15 cellular contexts compared by ENCODE assay signal in genomic region chr1:22350171-22350961, GRCh38.
DNase-seq lines count a peak whose midpoint lies in the region; ATAC-seq lines count a peak whose summit lies in the region.
"Had no signal": no experiment of that assay in that cellular context is flagged by ENCODE, and none has a peak within 500 bp of the region (broad histone marks: within the 10 kb centered on the region; RNA-seq: fewer than 3 reads in every experiment).

No MANE protein-coding gene starts in this region.

- no peak overlapping the region for H4K8ac ChIP-seq in neuronal stem cell (ENCODE audit: low read depth, low read length)

- H2BK15ac ChIP-seq in neuronal stem cell (ENCODE audit: low read length) = no peak overlapping the region

- no peaks in the 10 kb centered on the region; the same call in 1 of the 2 replicates for H3K9me3 ChIP-seq in ES-I3 (ENCODE audit: control insufficient read depth, insufficient read depth, low read length)
- H3K9me3 ChIP-seq in HUES6 (ENCODE audit: control insufficient read depth, insufficient read depth, low read depth, low read length) = no peaks in the 10 kb centered on the region
- H3K9me3 ChIP-seq in neuronal stem cell (replicated peaks in 1 of 2; ENCODE audit: control insufficient read depth in 2 of 2, insufficient read depth in 1 of 2, low read depth in 1 of 2, low read length in 2 of 2) = peaks cover 0 to 1% of the 10 kb centered on the region in 2 donors

- intact Hi-C loops in head of caudate nucleus (cut with DNase I) = no loop called here

- no CpG with 5 or more reads among the region's 23 CpGs for WGBS in neuronal stem cell (ENCODE audit: extremely low coverage in 2 of 2, insufficient read length in 2 of 2, insufficient replicate concordance in 1 of 2), 2 donors

- H3K14ac ChIP-seq in neuronal stem cell (ENCODE audit: low read length) = no peak overlapping the region

- H3K4me3 ChIP-seq in HUES6 (ENCODE audit: low read depth, low read length) (peak overlapping the region; percentile 28), neuronal stem cell (ENCODE audit: low read length in 2 of 2) (no peak overlapping the region)

- H2BK120ac ChIP-seq in neuronal stem cell (ENCODE audit: low read depth, low read length) = no peak overlapping the region

- H3K23ac ChIP-seq in neuronal stem cell (ENCODE audit: low read depth, low read length, poor library complexity) = no peak overlapping the region

- H2AK5ac ChIP-seq in neuronal stem cell (ENCODE audit: low read depth, low read length) = no peak overlapping the region

- peak overlapping the region; percentile 17 for H3K18ac ChIP-seq in neuronal stem cell (ENCODE audit: low read length)

- no peak overlapping the region for H2BK5ac ChIP-seq in neuronal stem cell (ENCODE audit: low read length)

- H2AFZ ChIP-seq in neuronal stem cell (ENCODE audit: low read length) = peak overlapping the region; percentile 59

- H3K27ac ChIP-seq in HUES6 (ENCODE audit: low read depth, low read length) (no peak overlapping the region), neuronal stem cell (replicated peaks; ENCODE audit: low read length) (no peak overlapping the region)

- no peaks in the 10 kb centered on the region for H3K36me3 ChIP-seq in ES-I3 (ENCODE audit: insufficient read depth, low read length)
- no peaks in the 10 kb centered on the region for H3K36me3 ChIP-seq in HUES6 (ENCODE audit: control insufficient read depth, insufficient read depth, low read length)
- H3K36me3 ChIP-seq in neuronal stem cell (replicated peaks in 1 of 2; ENCODE audit: control insufficient read depth in 2 of 2, insufficient read depth in 2 of 2, low read length in 2 of 2) = no peaks in the 10 kb centered on the region

- H3K9ac ChIP-seq in ES-I3 (ENCODE audit: low read depth, low read length) (peak overlapping the region; percentile 37), HUES6 (ENCODE audit: low read length) (peak overlapping the region; percentile 54), neuronal stem cell (ENCODE audit: low read depth, low read length, poor library complexity) (no peak overlapping the region)

- H3K4ac ChIP-seq in neuronal stem cell (ENCODE audit: low read length) = no peak overlapping the region

- peaks cover 2% of the 10 kb centered on the region; the same call in 1 of the 2 replicates for H3K27me3 ChIP-seq in HUES6 (ENCODE audit: control insufficient read depth, insufficient read depth, low read length)
- H3K27me3 ChIP-seq in neuronal stem cell (ENCODE audit: control insufficient read depth in 3 of 3, insufficient read depth in 3 of 3, low read depth in 1 of 3, low read length in 3 of 3) = peaks cover 0 to 33% (median 16%) of the 10 kb centered on the region in 3 experiments

- peaks cover 13% of the 10 kb centered on the region for H3K4me1 ChIP-seq in ES-I3 (ENCODE audit: insufficient read depth, low read length)
- H3K4me1 ChIP-seq in HUES6 (ENCODE audit: control insufficient read depth, insufficient read depth, low read length) = peaks cover 22% of the 10 kb centered on the region
- H3K4me1 ChIP-seq in neuronal stem cell (ENCODE audit: control insufficient read depth in 2 of 2, insufficient read depth in 1 of 2, low read depth in 1 of 2, low read length in 2 of 2) = peaks cover 11 to 12% of the 10 kb centered on the region in 2 donors

- in situ Hi-C loops in G401 (cut with HindIII; ENCODE audit: low sequenced_read_pairs) = no loop called here

- H3K79me1 ChIP-seq in neuronal stem cell (ENCODE audit: low read depth, low read length) = no peaks in the 10 kb centered on the region

- H2BK12ac ChIP-seq in neuronal stem cell (ENCODE audit: low read length) = no peak overlapping the region

- no peak for ATAC-seq in GM21529 (IDR thresholded peaks at IDR 0.05; ENCODE audit: unreplicated experiment)
- ATAC-seq: activated CD4-positive, CD25-positive, alpha-beta regulatory T cell treated with anti-CD3 and anti-CD28 coated beads, Interleukin-2, amount 50 U/mL, for 24 hours had no signal

- H4K91ac ChIP-seq in neuronal stem cell (ENCODE audit: low read depth, low read length, poor library complexity) = no peak overlapping the region

- peak overlapping the region; percentile 42 for H3K4me2 ChIP-seq in neuronal stem cell (ENCODE audit: insufficient read depth, low read length, poor library complexity, severe bottlenecking)

- DNase-seq in head of caudate nucleus (peak in 34 of 42 donors; percentile 10 to 78 (median 41)), neuronal stem cell (ENCODE audit: low spot score) (no peak), G401 (ENCODE audit: low spot score) (no peak)
- DNase-seq in activated CD4-positive, alpha-beta T cell treated with anti-CD3 and anti-CD28 coated beads for 48 hours = no peak
- DNase-seq: activated gamma-delta T cell; amniotic stem cell; NCI-H226; occipital lobe; Right ventricle myocardium superior; stimulated activated CD4-positive, alpha-beta T cell treated with anti-CD3 and anti-CD28 coated beads, Interleukin-2, amount 100 ng/mL, for 48 hours; T-helper 2 cell had no signal

Comparison
In these comparisons a context has a peak if more than half of its experiments do, and no peak if none do; other contexts are left out.
1. DNase-seq: peak in head of caudate nucleus (34 of 42); none in neuronal stem cell (single experiment), G401 (single experiment) and activated CD4-positive, alpha-beta T cell treated with anti-CD3 and anti-CD28 coated beads for 48 hours (single experiment).